Comparison of ENCODE assay signal across 1 cellular context in genomic region chr2:74242354-74243071, GRCh38.
TF ChIP-seq lines count a peak whose summit lies in the region.

No MANE protein-coding gene starts in this region.

TF ChIP-seq in K562, 482 proteins besides CTCF, POLR2A, EP300 and RAD21 (continued from another document):
- TF ChIP-seq KDM4B (IDR thresholded peaks at IDR 0.05; ENCODE audit: borderline replicate concordance in 2 of 2, low read depth in 1 of 2) (no peak), CBX1 (IDR thresholded peaks at IDR 0.05; ENCODE audit: low read depth) (peak; percentile 50; the same call in 1 of the 2 replicates), HNRNPLL (IDR thresholded peaks at IDR 0.05; ENCODE audit: low read depth, low read length, poor library complexity, severe bottlenecking) (no peak), ARID3B (CRISPR knock-in tag; IDR thresholded peaks at IDR 0.05; ENCODE audit: borderline replicate concordance) (no peak), CC2D1A (IDR thresholded peaks at IDR 0.05) (no peak; the same call in 1 of the 2 replicates), SRSF3 (IDR thresholded peaks at IDR 0.05; ENCODE audit: insufficient read depth, low read length) (no peak), NFIC (IDR thresholded peaks at IDR 0.05) (peak; percentile 79), BCOR (IDR thresholded peaks at IDR 0.05) (peak; percentile 94), LCOR (CRISPR knock-in tag; IDR thresholded peaks at IDR 0.05) (no peak), PML (IDR thresholded peaks at IDR 0.05; ENCODE audit: low read length) (0 out of 2 replicates have a peak, but pooled peaks have one; percentile 28), RUNX1 (IDR thresholded peaks at IDR 0.05; ENCODE audit: low read depth) (no peak), ZKSCAN8 (CRISPR knock-in tag; IDR thresholded peaks at IDR 0.05) (no peak), FOXM1 (IDR thresholded peaks at IDR 0.05; ENCODE audit: low read depth) (peak; percentile 59; the same call in 1 of the 2 replicates), FOXM1 (CRISPR knock-in tag; IDR thresholded peaks at IDR 0.05; ENCODE audit: low read depth) (no peak), MCM5 (IDR thresholded peaks at IDR 0.05; ENCODE audit: low read depth) (no peak), ZBTB8A (IDR thresholded peaks at IDR 0.05; ENCODE audit: partially characterized antibody) (no peak), MTF1 (CRISPR knock-in tag; IDR thresholded peaks at IDR 0.05; ENCODE audit: borderline replicate concordance) (no peak), ETS2 (tag; IDR thresholded peaks at IDR 0.05; ENCODE audit: borderline replicate concordance, poor library complexity, severe bottlenecking) (no peak), PTBP1 (IDR thresholded peaks at IDR 0.05; ENCODE audit: low read depth, low read length) (0 out of 2 replicates have a peak, but pooled peaks have one; percentile 38)
- TF ChIP-seq, protein P1, sequence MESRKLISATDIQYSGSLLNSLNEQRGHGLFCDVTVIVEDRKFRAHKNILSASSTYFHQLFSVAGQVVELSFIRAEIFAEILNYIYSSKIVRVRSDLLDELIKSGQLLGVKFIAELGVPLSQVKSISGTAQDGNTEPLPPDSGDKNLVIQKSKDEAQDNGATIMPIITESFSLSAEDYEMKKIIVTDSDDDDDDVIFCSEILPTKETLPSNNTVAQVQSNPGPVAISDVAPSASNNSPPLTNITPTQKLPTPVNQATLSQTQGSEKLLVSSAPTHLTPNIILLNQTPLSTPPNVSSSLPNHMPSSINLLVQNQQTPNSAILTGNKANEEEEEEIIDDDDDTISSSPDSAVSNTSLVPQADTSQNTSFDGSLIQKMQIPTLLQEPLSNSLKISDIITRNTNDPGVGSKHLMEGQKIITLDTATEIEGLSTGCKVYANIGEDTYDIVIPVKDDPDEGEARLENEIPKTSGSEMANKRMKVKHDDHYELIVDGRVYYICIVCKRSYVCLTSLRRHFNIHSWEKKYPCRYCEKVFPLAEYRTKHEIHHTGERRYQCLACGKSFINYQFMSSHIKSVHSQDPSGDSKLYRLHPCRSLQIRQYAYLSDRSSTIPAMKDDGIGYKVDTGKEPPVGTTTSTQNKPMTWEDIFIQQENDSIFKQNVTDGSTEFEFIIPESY (CRISPR knock-in tag; IDR thresholded peaks at IDR 0.05) = no peak
- TF ChIP-seq, protein P2, sequence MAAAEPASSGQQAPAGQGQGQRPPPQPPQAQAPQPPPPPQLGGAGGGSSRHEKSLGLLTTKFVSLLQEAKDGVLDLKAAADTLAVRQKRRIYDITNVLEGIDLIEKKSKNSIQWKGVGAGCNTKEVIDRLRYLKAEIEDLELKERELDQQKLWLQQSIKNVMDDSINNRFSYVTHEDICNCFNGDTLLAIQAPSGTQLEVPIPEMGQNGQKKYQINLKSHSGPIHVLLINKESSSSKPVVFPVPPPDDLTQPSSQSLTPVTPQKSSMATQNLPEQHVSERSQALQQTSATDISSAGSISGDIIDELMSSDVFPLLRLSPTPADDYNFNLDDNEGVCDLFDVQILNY (CRISPR knock-in tag; IDR thresholded peaks at IDR 0.05) = no peak
- TF ChIP-seq, protein P3, sequence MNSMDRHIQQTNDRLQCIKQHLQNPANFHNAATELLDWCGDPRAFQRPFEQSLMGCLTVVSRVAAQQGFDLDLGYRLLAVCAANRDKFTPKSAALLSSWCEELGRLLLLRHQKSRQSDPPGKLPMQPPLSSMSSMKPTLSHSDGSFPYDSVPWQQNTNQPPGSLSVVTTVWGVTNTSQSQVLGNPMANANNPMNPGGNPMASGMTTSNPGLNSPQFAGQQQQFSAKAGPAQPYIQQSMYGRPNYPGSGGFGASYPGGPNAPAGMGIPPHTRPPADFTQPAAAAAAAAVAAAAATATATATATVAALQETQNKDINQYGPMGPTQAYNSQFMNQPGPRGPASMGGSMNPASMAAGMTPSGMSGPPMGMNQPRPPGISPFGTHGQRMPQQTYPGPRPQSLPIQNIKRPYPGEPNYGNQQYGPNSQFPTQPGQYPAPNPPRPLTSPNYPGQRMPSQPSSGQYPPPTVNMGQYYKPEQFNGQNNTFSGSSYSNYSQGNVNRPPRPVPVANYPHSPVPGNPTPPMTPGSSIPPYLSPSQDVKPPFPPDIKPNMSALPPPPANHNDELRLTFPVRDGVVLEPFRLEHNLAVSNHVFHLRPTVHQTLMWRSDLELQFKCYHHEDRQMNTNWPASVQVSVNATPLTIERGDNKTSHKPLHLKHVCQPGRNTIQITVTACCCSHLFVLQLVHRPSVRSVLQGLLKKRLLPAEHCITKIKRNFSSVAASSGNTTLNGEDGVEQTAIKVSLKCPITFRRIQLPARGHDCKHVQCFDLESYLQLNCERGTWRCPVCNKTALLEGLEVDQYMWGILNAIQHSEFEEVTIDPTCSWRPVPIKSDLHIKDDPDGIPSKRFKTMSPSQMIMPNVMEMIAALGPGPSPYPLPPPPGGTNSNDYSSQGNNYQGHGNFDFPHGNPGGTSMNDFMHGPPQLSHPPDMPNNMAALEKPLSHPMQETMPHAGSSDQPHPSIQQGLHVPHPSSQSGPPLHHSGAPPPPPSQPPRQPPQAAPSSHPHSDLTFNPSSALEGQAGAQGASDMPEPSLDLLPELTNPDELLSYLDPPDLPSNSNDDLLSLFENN (IDR thresholded peaks at IDR 0.05; ENCODE audit: low read depth in 2 of 2, low read length in 2 of 2) = no peak
- TF ChIP-seq, protein P4, sequence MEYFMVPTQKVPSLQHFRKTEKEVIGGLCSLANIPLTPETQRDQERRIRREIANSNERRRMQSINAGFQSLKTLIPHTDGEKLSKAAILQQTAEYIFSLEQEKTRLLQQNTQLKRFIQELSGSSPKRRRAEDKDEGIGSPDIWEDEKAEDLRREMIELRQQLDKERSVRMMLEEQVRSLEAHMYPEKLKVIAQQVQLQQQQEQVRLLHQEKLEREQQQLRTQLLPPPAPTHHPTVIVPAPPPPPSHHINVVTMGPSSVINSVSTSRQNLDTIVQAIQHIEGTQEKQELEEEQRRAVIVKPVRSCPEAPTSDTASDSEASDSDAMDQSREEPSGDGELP (CRISPR knock-in tag; IDR thresholded peaks at IDR 0.05; ENCODE audit: borderline replicate concordance) = no peak
- TF ChIP-seq, protein P5, sequence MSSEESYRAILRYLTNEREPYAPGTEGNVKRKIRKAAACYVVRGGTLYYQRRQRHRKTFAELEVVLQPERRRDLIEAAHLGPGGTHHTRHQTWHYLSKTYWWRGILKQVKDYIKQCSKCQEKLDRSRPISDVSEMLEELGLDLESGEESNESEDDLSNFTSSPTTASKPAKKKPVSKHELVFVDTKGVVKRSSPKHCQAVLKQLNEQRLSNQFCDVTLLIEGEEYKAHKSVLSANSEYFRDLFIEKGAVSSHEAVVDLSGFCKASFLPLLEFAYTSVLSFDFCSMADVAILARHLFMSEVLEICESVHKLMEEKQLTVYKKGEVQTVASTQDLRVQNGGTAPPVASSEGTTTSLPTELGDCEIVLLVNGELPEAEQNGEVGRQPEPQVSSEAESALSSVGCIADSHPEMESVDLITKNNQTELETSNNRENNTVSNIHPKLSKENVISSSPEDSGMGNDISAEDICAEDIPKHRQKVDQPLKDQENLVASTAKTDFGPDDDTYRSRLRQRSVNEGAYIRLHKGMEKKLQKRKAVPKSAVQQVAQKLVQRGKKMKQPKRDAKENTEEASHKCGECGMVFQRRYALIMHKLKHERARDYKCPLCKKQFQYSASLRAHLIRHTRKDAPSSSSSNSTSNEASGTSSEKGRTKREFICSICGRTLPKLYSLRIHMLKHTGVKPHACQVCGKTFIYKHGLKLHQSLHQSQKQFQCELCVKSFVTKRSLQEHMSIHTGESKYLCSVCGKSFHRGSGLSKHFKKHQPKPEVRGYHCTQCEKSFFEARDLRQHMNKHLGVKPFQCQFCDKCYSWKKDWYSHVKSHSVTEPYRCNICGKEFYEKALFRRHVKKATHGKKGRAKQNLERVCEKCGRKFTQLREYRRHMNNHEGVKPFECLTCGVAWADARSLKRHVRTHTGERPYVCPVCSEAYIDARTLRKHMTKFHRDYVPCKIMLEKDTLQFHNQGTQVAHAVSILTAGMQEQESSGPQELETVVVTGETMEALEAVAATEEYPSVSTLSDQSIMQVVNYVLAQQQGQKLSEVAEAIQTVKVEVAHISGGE (CRISPR knock-in tag; IDR thresholded peaks at IDR 0.05) = no peak
TF ChIP-seq in K562: peak in this region for 47.
